Comparison of ENCODE assay signal across 23 cellular contexts in the genomic region with DNA sequence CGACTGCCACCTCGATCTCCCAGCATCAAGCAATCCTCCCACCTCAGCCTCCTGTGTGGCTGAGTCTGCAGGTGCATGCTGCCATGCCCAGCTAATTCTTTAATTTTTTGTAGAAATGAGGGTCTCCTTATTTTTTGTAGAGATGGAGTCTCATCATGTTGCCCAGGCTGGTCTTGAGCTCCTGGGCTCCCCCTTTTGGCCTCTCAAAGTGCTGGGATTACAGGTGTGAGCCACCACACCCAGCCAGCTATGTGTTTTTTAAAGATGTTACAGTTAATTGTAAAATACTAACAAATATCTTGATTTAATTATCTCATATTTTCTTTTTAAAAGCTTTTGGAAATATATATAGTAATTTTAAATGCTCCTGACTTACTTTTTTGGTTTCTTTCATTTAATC.
DNase-seq lines count a peak whose midpoint lies in the region; ATAC-seq and TF ChIP-seq lines count a peak whose summit lies in the region.
"Had no signal": no experiment of that assay in that cellular context is flagged by ENCODE, and none has a peak within 500 bp of the region (broad histone marks: within the 10 kb centered on the region; RNA-seq: fewer than 3 reads in every experiment).

No MANE protein-coding gene starts in this region.

- H3K27ac Mint-ChIP-seq in activated naive CD4-positive, alpha-beta T cell treated with anti-CD3 and anti-CD28 coated beads, Interleukin-2, amount 50 U/mL, for 24 hours = peak overlapping the region; percentile 18
- H3K27ac Mint-ChIP-seq in activated naive CD4-positive, alpha-beta T cell treated with anti-CD3 and anti-CD28 coated beads for 36 hours = no peak overlapping the region
- no peak overlapping the region for H3K27ac Mint-ChIP-seq in T-helper 2 cell treated with Interferon-gamma antibody and Interleukin-4, amounts not matched to agents 5 μg/mL and 100 μg/mL, for 36 hours
- H3K27ac Mint-ChIP-seq: activated CD8-positive, alpha-beta T cell treated with anti-CD3 and anti-CD28 coated beads, Interleukin-2, amount 10 ng/mL, durations not matched to agents 7 days and 5 days; CD14-positive monocyte had no signal

- H3K4me1 Mint-ChIP-seq in activated naive CD4-positive, alpha-beta T cell treated with anti-CD3 and anti-CD28 coated beads, Interleukin-2, amount 50 U/mL, for 24 hours = no peaks in the 10 kb centered on the region
- no peaks in the 10 kb centered on the region for H3K4me1 Mint-ChIP-seq in activated naive CD4-positive, alpha-beta T cell treated with anti-CD3 and anti-CD28 coated beads for 36 hours (ENCODE audit: low read depth)
- no peaks in the 10 kb centered on the region for H3K4me1 Mint-ChIP-seq in T-helper 2 cell treated with Interferon-gamma antibody and Interleukin-4, amounts not matched to agents 5 μg/mL and 100 μg/mL, for 36 hours (ENCODE audit: low read depth)
- H3K4me1 Mint-ChIP-seq: CD14-positive monocyte had no signal

- no TSS peak for BruUV-seq in Panc1 (replicated peaks; lab: Mats Ljungman, UMichigan)

- H3K4me1 ChIP-seq in Panc1 (ENCODE audit: control insufficient read depth, insufficient read depth, low read length) = peaks cover 17% of the 10 kb centered on the region; the same call in 1 of the 2 replicates

- DNase-seq in activated naive CD4-positive, alpha-beta T cell treated with anti-CD3 and anti-CD28 coated beads for 36 hours = no peak
- DNase-seq in Panc1 (ENCODE audit: low read depth, low spot score) (no peak), epithelial cell of prostate (ENCODE audit: low read depth, low spot score) (no peak), erythroblast (lab: John Stamatoyannopoulos, UW) (no peak), superior temporal gyrus (ENCODE audit: extremely low spot score) (no peak)
- DNase-seq in T-helper 2 cell treated with Interferon-gamma antibody and Interleukin-4, amounts not matched to agents 5 μg/mL and 100 μg/mL, for 36 hours (ENCODE audit: low spot score) = no peak
- DNase-seq: ACHN; activated CD8-positive, alpha-beta T cell treated with anti-CD3 and anti-CD28 coated beads, Interleukin-2, amount 10 ng/mL, durations not matched to agents 7 days and 5 days; activated naive CD4-positive, alpha-beta T cell treated with anti-CD3 and anti-CD28 coated beads, Interleukin-2, amount 50 U/mL, for 16 hours; activated T-cell treated with anti-CD3 and anti-CD28 coated beads, Interleukin-2, amount 50 U/mL, for 4 hours; cortex of kidney; KG1; naive thymus-derived CD8-positive, alpha-beta T cell; NCI-H1092 treated with DMSO at 0.1 percent for 48 hours; NCI-H2107; NCI-H526 treated with DMSO at 0.1 percent for 48 hours; stimulated activated CD4-positive, alpha-beta T cell treated with anti-CD3 and anti-CD28 coated beads, Interleukin-2, amount 100 ng/mL, for 48 hours; T-helper 9 cell had no signal

- POLR2A ChIA-PET in Panc1 (lab: Charles Lee) = no interaction called here

- CTCF ChIA-PET in activated naive CD4-positive, alpha-beta T cell treated with anti-CD3 and anti-CD28 coated beads for 36 hours (lab: Charles Lee) = no interaction called here
- CTCF ChIA-PET in Panc1 (lab: Charles Lee) = no interaction called here

- intact Hi-C loops in activated naive CD4-positive, alpha-beta T cell treated with anti-CD3 and anti-CD28 coated beads for 36 hours (cut with micrococcal nuclease) = loop anchor here (5.0 kb wide), 1 partner anchor 177 kb away; no protein-coding TSS in a partner anchor
- intact Hi-C loops in Panc1 (cut with micrococcal nuclease; ENCODE audit: unreplicated experiment) = no loop called here

- H3K36me3 ChIP-seq in Panc1 (ENCODE audit: control insufficient read depth, insufficient read depth, low read length) = no peaks in the 10 kb centered on the region

- no peak for TF ChIP-seq POLR2A in erythroblast (IDR thresholded peaks at IDR 0.05; ENCODE audit: low read length)

- no peak overlapping the region for H3K4me3 ChIP-seq in Panc1 (ENCODE audit: low read depth in 2 of 2, low read length in 2 of 2)
- H3K4me3 ChIP-seq: SK-N-MC, skin epidermis had no signal

- H3K9me3 ChIP-seq in Panc1 (ENCODE audit: control insufficient read depth, insufficient read depth, low read depth, low read length) = no peaks in the 10 kb centered on the region

- H3K9me3 Mint-ChIP-seq in activated naive CD4-positive, alpha-beta T cell treated with anti-CD3 and anti-CD28 coated beads, Interleukin-2, amount 50 U/mL, for 24 hours = no peaks in the 10 kb centered on the region
- no peaks in the 10 kb centered on the region for H3K9me3 Mint-ChIP-seq in activated naive CD4-positive, alpha-beta T cell treated with anti-CD3 and anti-CD28 coated beads for 36 hours
- no peaks in the 10 kb centered on the region for H3K9me3 Mint-ChIP-seq in T-helper 2 cell treated with Interferon-gamma antibody and Interleukin-4, amounts not matched to agents 5 μg/mL and 100 μg/mL, for 36 hours
- H3K9me3 Mint-ChIP-seq: activated T-cell treated with anti-CD3 and anti-CD28 coated beads, Interleukin-2, amount 50 U/mL, for 4 hours; naive thymus-derived CD8-positive, alpha-beta T cell had no signal

- no peak for ATAC-seq in Panc1
- ATAC-seq in GM21381 (IDR thresholded peaks at IDR 0.05; ENCODE audit: unreplicated experiment) = no peak
- ATAC-seq: activated CD8-positive, alpha-beta T cell treated with anti-CD3 and anti-CD28 coated beads, Interleukin-2, amount 10 ng/mL, durations not matched to agents 7 days and 5 days; activated T-cell treated with anti-CD3 and anti-CD28 coated beads, Interleukin-2, amount 50 U/mL, for 4 hours; naive thymus-derived CD8-positive, alpha-beta T cell had no signal

- in situ Hi-C loops in Panc1 (cut with HindIII; ENCODE audit: low pct_unique_long_range_greater_than_20kb, low sequenced_read_pairs) = no loop called here

- peak; percentile 44 for TF ChIP-seq CTCF in Panc1 (IDR thresholded peaks at IDR 0.05)

- no peak overlapping the region for H3K4me3 Mint-ChIP-seq in activated naive CD4-positive, alpha-beta T cell treated with anti-CD3 and anti-CD28 coated beads, Interleukin-2, amount 50 U/mL, for 24 hours
- no peak overlapping the region for H3K4me3 Mint-ChIP-seq in activated naive CD4-positive, alpha-beta T cell treated with anti-CD3 and anti-CD28 coated beads for 36 hours
- no peak overlapping the region for H3K4me3 Mint-ChIP-seq in T-helper 2 cell treated with Interferon-gamma antibody and Interleukin-4, amounts not matched to agents 5 μg/mL and 100 μg/mL, for 36 hours
- H3K4me3 Mint-ChIP-seq: activated CD8-positive, alpha-beta T cell treated with anti-CD3 and anti-CD28 coated beads, Interleukin-2, amount 10 ng/mL, durations not matched to agents 7 days and 5 days; activated T-cell treated with anti-CD3 and anti-CD28 coated beads, Interleukin-2, amount 50 U/mL, for 4 hours; CD14-positive monocyte; naive thymus-derived CD8-positive, alpha-beta T cell had no signal

- no peaks in the 10 kb centered on the region for H3K27me3 Mint-ChIP-seq in activated naive CD4-positive, alpha-beta T cell treated with anti-CD3 and anti-CD28 coated beads, Interleukin-2, amount 50 U/mL, for 24 hours
- no peaks in the 10 kb centered on the region for H3K27me3 Mint-ChIP-seq in activated naive CD4-positive, alpha-beta T cell treated with anti-CD3 and anti-CD28 coated beads for 36 hours (ENCODE audit: low read depth)
- H3K27me3 Mint-ChIP-seq in T-helper 2 cell treated with Interferon-gamma antibody and Interleukin-4, amounts not matched to agents 5 μg/mL and 100 μg/mL, for 36 hours (ENCODE audit: low read depth) = no peaks in the 10 kb centered on the region
- H3K27me3 Mint-ChIP-seq: naive thymus-derived CD8-positive, alpha-beta T cell had no signal

- no peaks in the 10 kb centered on the region for H3K27me3 ChIP-seq in Panc1 (ENCODE audit: control insufficient read depth, insufficient read depth, low read length)

- peaks cover 3% of the 10 kb centered on the region for H3K36me3 Mint-ChIP-seq in activated naive CD4-positive, alpha-beta T cell treated with anti-CD3 and anti-CD28 coated beads, Interleukin-2, amount 50 U/mL, for 24 hours
- peaks cover 3% of the 10 kb centered on the region for H3K36me3 Mint-ChIP-seq in activated naive CD4-positive, alpha-beta T cell treated with anti-CD3 and anti-CD28 coated beads for 36 hours (ENCODE audit: low read depth)
- H3K36me3 Mint-ChIP-seq in T-helper 2 cell treated with Interferon-gamma antibody and Interleukin-4, amounts not matched to agents 5 μg/mL and 100 μg/mL, for 36 hours (ENCODE audit: low read depth) = no peaks in the 10 kb centered on the region

- no peak overlapping the region for H3K27ac ChIP-seq in Panc1 (ENCODE audit: low read length)
- H3K27ac ChIP-seq in epithelial cell of prostate = peak overlapping the region; percentile 85
- H3K27ac ChIP-seq: SK-N-MC had no signal
